In genomic region chr18:1252534-1252933, GRCh38 we compare ENCODE assay signal across 23 cellular contexts.
A peak's percentile ranks its signal among the peaks of the same experiment; 100 is the strongest.
DNase-seq lines count a peak whose midpoint lies in the region; ATAC-seq, FAIRE-seq and TF ChIP-seq lines count a peak whose summit lies in the region.
"Had no signal": no experiment of that assay in that cellular context is flagged by ENCODE, and none has a peak within 500 bp of the region (broad histone marks: within the 10 kb centered on the region; RNA-seq: fewer than 3 reads in every experiment).

No MANE protein-coding gene starts in this region.

- no peaks in the 10 kb centered on the region for H3K36me3 Mint-ChIP-seq in T-helper 17 cell (ENCODE audit: low read depth)
- H3K36me3 Mint-ChIP-seq: CD4-positive, CD25-positive, alpha-beta regulatory T cell; CD8-positive, alpha-beta memory T cell had no signal

- H3K27me3 Mint-ChIP-seq in T-helper 17 cell, result no peaks in the 10 kb centered on the region
- H3K27me3 Mint-ChIP-seq: B cell; CD4-positive, CD25-positive, alpha-beta regulatory T cell had no signal

- no peak for TF ChIP-seq EP300 in suprapubic skin (IDR thresholded peaks at IDR 0.05)

- peak overlapping the region; percentile 31; the same call in 1 of the 2 replicates for H3K4me2 ChIP-seq in PC-3 (ENCODE audit: low read length)
- H3K4me2 ChIP-seq: BLaER1 had no signal

- FAIRE-seq in D721Med (lab: Jason Lieb, UNC), result peak; percentile 70
- FAIRE-seq: A204.1, G401.6, GM12892, H54 had no signal

- no peak overlapping the region for H3K4me3 Mint-ChIP-seq in T-helper 17 cell
- H3K4me3 Mint-ChIP-seq: B cell; CD4-positive, CD25-positive, alpha-beta regulatory T cell; CD8-positive, alpha-beta memory T cell; HFFc6 had no signal

- H3K4me1 ChIP-seq in PC-3 (ENCODE audit: insufficient read depth, low read length) (peaks cover 24% of the 10 kb centered on the region), suprapubic skin (no peaks in the 10 kb centered on the region), colonic mucosa (no peaks in the 10 kb centered on the region)
- H3K4me1 ChIP-seq: BLaER1 had no signal

- H3K4me3 ChIP-seq in PC-3 (ENCODE audit: low read length) (no peak overlapping the region), suprapubic skin (no peak overlapping the region), colonic mucosa (no peak overlapping the region)
- H3K4me3 ChIP-seq: BLaER1, HAP-1 had no signal

- 35% methylated on average over 1 of the region's 1 CpG for WGBS in suprapubic skin

- CTCF ChIA-PET in PC-3 (lab: Charles Lee), result no interaction called here

- H2AFZ ChIP-seq in PC-3 (ENCODE audit: low read length), result no peak overlapping the region

- POLR2A ChIA-PET in PC-3 (lab: Charles Lee; ENCODE audit: unreplicated experiment), result no interaction called here

- no peaks in the 10 kb centered on the region for H3K9me3 ChIP-seq in PC-3 (ENCODE audit: low read length)
- H3K9me3 ChIP-seq in T-helper 17 cell (ENCODE audit: control insufficient read depth, low read length, poor library complexity, severe bottlenecking), result no peaks in the 10 kb centered on the region
- peaks cover 3% of the 10 kb centered on the region for H3K9me3 ChIP-seq in suprapubic skin
- H3K9me3 ChIP-seq in colonic mucosa, result no peaks in the 10 kb centered on the region
- H3K9me3 ChIP-seq: BLaER1, HAP-1 had no signal

- H3K27ac ChIP-seq in PC-3 (ENCODE audit: low read length), result peak overlapping the region; percentile 96
- no peak overlapping the region for H3K27ac ChIP-seq in suprapubic skin
- H3K27ac ChIP-seq in colonic mucosa, result no peak overlapping the region
- H3K27ac ChIP-seq: 22Rv1, BLaER1, C4-2B had no signal

- H3K27me3 ChIP-seq in PC-3 (ENCODE audit: low read length), result no peaks in the 10 kb centered on the region
- H3K27me3 ChIP-seq in suprapubic skin, result no peaks in the 10 kb centered on the region
- H3K27me3 ChIP-seq in colonic mucosa, result no peaks in the 10 kb centered on the region
- H3K27me3 ChIP-seq: BLaER1 had no signal

- no peak for TF ChIP-seq CTCF in D721Med (IDR thresholded peaks at IDR 0.05; ENCODE audit: insufficient read depth, missing control alignments)
- no peak for TF ChIP-seq CTCF in PC-3 (conservative IDR thresholded peaks at IDR 0.05; ENCODE audit: low read depth, low read length)
- TF ChIP-seq CTCF in suprapubic skin (IDR thresholded peaks at IDR 0.05), result no peak
- TF ChIP-seq CTCF in colonic mucosa (IDR thresholded peaks at IDR 0.05), result no peak

- ATAC-seq in PC-3 (peak; percentile 92), T-helper 17 cell (no peak)

- H3K9ac ChIP-seq in PC-3 (ENCODE audit: low read length) (peak overlapping the region; percentile 75), colonic mucosa (ENCODE audit: low read depth in 2 of 2, low read length in 2 of 2) (no peak overlapping the region)
- H3K9ac ChIP-seq: BLaER1 had no signal

- TF ChIP-seq POLR2A in suprapubic skin (IDR thresholded peaks at IDR 0.05), result no peak

- no peaks in the 10 kb centered on the region for H3K4me1 Mint-ChIP-seq in T-helper 17 cell
- H3K4me1 Mint-ChIP-seq: B cell; CD4-positive, CD25-positive, alpha-beta regulatory T cell; CD8-positive, alpha-beta memory T cell had no signal

- H3K36me3 ChIP-seq in PC-3 (ENCODE audit: low read depth, low read length) (no peaks in the 10 kb centered on the region), suprapubic skin (no peaks in the 10 kb centered on the region), colonic mucosa (no peaks in the 10 kb centered on the region)
- H3K36me3 ChIP-seq: BLaER1, HAP-1 had no signal

- no peak for DNase-seq in D721Med (ENCODE audit: insufficient read length, low spot score)
- DNase-seq in NCI-H69 (lab: John Stamatoyannopoulos, UW), result peak; percentile 25
- peak; percentile 75 for DNase-seq in PC-3
- peak; percentile 61 for DNase-seq in SK-N-DZ (ENCODE audit: low spot score)
- DNase-seq in NCI-H1436 treated with DMSO at 0.1 percent for 48 hours (lab: John Stamatoyannopoulos, UW), result no peak
- DNase-seq in T-helper 17 cell, result no peak
- no peak for DNase-seq in suprapubic skin (ENCODE audit: low spot score in 2 of 2)
- no peak for DNase-seq in colonic mucosa
- DNase-seq: CD4-positive, CD25-positive, alpha-beta regulatory T cell; CD8-positive, alpha-beta memory T cell; DMS153; DND-41; GOT3; HFFc6 had no signal

- intact Hi-C loops in PC-3 (cut with micrococcal nuclease) (no loop called here), colonic mucosa (cut with DNase I) (no loop called here)

- no peaks in the 10 kb centered on the region for H3K79me2 ChIP-seq in PC-3 (ENCODE audit: low read length)

- H4K20me1 ChIP-seq in PC-3 (ENCODE audit: low read length), result no peaks in the 10 kb centered on the region
- H4K20me1 ChIP-seq: BLaER1 had no signal

- H3K27ac Mint-ChIP-seq in T-helper 17 cell, result no peak overlapping the region
- H3K27ac Mint-ChIP-seq: B cell; CD4-positive, CD25-positive, alpha-beta regulatory T cell; CD8-positive, alpha-beta memory T cell; HFFc6 had no signal

- H3K9me2 ChIP-seq in PC-3 (replicated peaks; ENCODE audit: low read length), result no peaks in the 10 kb centered on the region

- H3F3A ChIP-seq in PC-3 (ENCODE audit: low read length, unreplicated experiment), result no peaks in the 10 kb centered on the region

- no TSS peak for BruUV-seq in PC-3 (replicated peaks; lab: Mats Ljungman, UMichigan)

Comparison
In these comparisons a context has a peak if more than half of its experiments do, and no peak if none do; other contexts are left out.
1. DNase-seq: peak in NCI-H69 (single experiment), PC-3 (single experiment) and SK-N-DZ (single experiment); none in D721Med (single experiment), NCI-H1436 treated with DMSO at 0.1 percent for 48 hours (single experiment), T-helper 17 cell (0 of 3), suprapubic skin (0 of 2) and colonic mucosa (single experiment).